In genomic region chr12:93135286-93136239, GRCh38 we compare ENCODE assay signal across 8 cellular contexts.
DNase-seq lines count a peak whose midpoint lies in the region; ATAC-seq, FAIRE-seq and TF ChIP-seq lines count a peak whose summit lies in the region.

No MANE protein-coding gene starts in this region.

- peak; percentile 57 for FAIRE-seq in GM19239 (lab: Jason Lieb, UNC)

- no peak for TF ChIP-seq CTCF in osteoblast (IDR thresholded peaks at IDR 0.05; ENCODE audit: extremely low read depth, low read depth, low read length)

- H3K9ac ChIP-seq in adipocyte (ENCODE audit: low read length), result no peak overlapping the region

- DNase-seq in GM19239 (ENCODE audit: insufficient read length, low spot score) (no peak), MV-4-11 (lab: John Stamatoyannopoulos, UW) (peak; percentile 77), adipocyte (ENCODE audit: low read depth) (peak; percentile 83), osteoblast (ENCODE audit: insufficient read length, low spot score, missing footprints) (no peak), RKO (ENCODE audit: low spot score) (no peak)

- H3K27me3 ChIP-seq in adipocyte (replicated peaks; ENCODE audit: control insufficient read depth, insufficient read depth, low read length), result no peaks in the 10 kb centered on the region
- H3K27me3 ChIP-seq in osteoblast (ENCODE audit: insufficient read depth, low read length), result no peaks in the 10 kb centered on the region

- H3K79me2 ChIP-seq in osteoblast (ENCODE audit: insufficient read depth, low read length), result no peaks in the 10 kb centered on the region

- no peak overlapping the region for H3K4me3 ChIP-seq in adipocyte (ENCODE audit: low read length)
- H3K4me3 ChIP-seq in osteoblast (ENCODE audit: insufficient read depth, low read length), result no peak overlapping the region

- H3K4me2 ChIP-seq in osteoblast (ENCODE audit: insufficient read depth, low read length), result peak overlapping the region; percentile 17

- H3K36me3 ChIP-seq in adipocyte (ENCODE audit: control insufficient read depth, insufficient read depth, low read length, severe bottlenecking), result no peaks in the 10 kb centered on the region
- no peaks in the 10 kb centered on the region for H3K36me3 ChIP-seq in osteoblast (ENCODE audit: insufficient read depth, low read length)

- H3K9me3 ChIP-seq in adipocyte (ENCODE audit: control insufficient read depth, low read length), result no peaks in the 10 kb centered on the region
- no peaks in the 10 kb centered on the region for H3K9me3 ChIP-seq in osteoblast (ENCODE audit: low read depth, low read length)

- ATAC-seq in GM18511 (IDR thresholded peaks at IDR 0.05; ENCODE audit: unreplicated experiment) (no peak), GM18867 (IDR thresholded peaks at IDR 0.05; ENCODE audit: unreplicated experiment) (no peak), GM21717 (IDR thresholded peaks at IDR 0.05; ENCODE audit: unreplicated experiment) (no peak)

- H3K4me1 ChIP-seq in adipocyte (ENCODE audit: control insufficient read depth, insufficient read depth, low read length) (peaks cover 41% of the 10 kb centered on the region), osteoblast (ENCODE audit: insufficient read depth, low read length) (peaks cover 22% of the 10 kb centered on the region)

- H2AFZ ChIP-seq in osteoblast (ENCODE audit: low read length), result peak overlapping the region; percentile 28

- H3K27ac ChIP-seq in osteoblast (ENCODE audit: low read depth, low read length), result no peak overlapping the region

- H4K20me1 ChIP-seq in osteoblast (ENCODE audit: insufficient read depth, low read length), result no peaks in the 10 kb centered on the region

Comparison
In these comparisons a context has a peak if more than half of its experiments do, and no peak if none do; other contexts are left out.
1. DNase-seq: peak in MV-4-11 (single experiment) and adipocyte (single experiment); none in GM19239 (single experiment), osteoblast (single experiment) and RKO (single experiment).